In genomic region chr1:27005648-27006496, GRCh38 we compare ENCODE assay signal across 19 cellular contexts. TPM values are rescaled to one million over a fixed set of nuclear protein-coding genes. Genes with fewer than 3 reads are reported as not detected.
DNase-seq lines count a peak whose midpoint lies in the region; ATAC-seq, FAIRE-seq and TF ChIP-seq lines count a peak whose summit lies in the region.
"Had no signal": no experiment of that assay in that cellular context is flagged by ENCODE, and none has a peak within 500 bp of the region (broad histone marks: within the 10 kb centered on the region; RNA-seq: fewer than 3 reads in every experiment).

No MANE protein-coding gene starts in this region.

- H4K91ac ChIP-seq in mesenchymal stem cell (ENCODE audit: low read length) = peak overlapping the region; percentile 64

- TF ChIP-seq CTCF in A549 (IDR thresholded peaks at IDR 0.05) (no peak), mammary epithelial cell (conservative IDR thresholded peaks at IDR 0.05 in 1 of 2, IDR thresholded peaks at IDR 0.05 in 1 of 2; ENCODE audit: extremely low read depth in 1 of 2, insufficient read depth in 1 of 2, low read depth in 1 of 2, low read length in 2 of 2) (no peak), CD14-positive monocyte (IDR thresholded peaks at IDR 0.05) (no peak)

- no peak overlapping the region for H2BK15ac ChIP-seq in mesenchymal stem cell (ENCODE audit: low read depth, poor library complexity, severe bottlenecking)

- H3K79me2 ChIP-seq in mammary epithelial cell (ENCODE audit: insufficient read depth, low read length) = peaks cover 41% of the 10 kb centered on the region

- no peaks in the 10 kb centered on the region for H3K9me3 Mint-ChIP-seq in CD14-positive monocyte

- H3K27ac ChIP-seq in A549 (peak overlapping the region in 1 of 2 experiments; percentile 67; a peak in 3 of 6 replicates), mammary epithelial cell (ENCODE audit: insufficient read depth, low read depth, low read length) (peak overlapping the region; percentile 17), mesenchymal stem cell (ENCODE audit: low read length, poor library complexity, severe bottlenecking) (no peak overlapping the region)

- H3K9ac ChIP-seq in mammary epithelial cell (ENCODE audit: insufficient read depth, low read length) (no peak overlapping the region), mesenchymal stem cell (ENCODE audit: low read length) (no peak overlapping the region)

- POLR2A ChIA-PET in A549 (lab: Yijun Ruan, JAX) = interaction anchor here (0.6 to 1.0 kb wide), 2 partner anchors 12 to 196 kb away, joined by 3 read pairs; partner anchors contain the start of gene TRNP1

- peaks cover 0 to 8% of the 10 kb centered on the region in 2 donors for H3K36me3 Mint-ChIP-seq in CD14-positive monocyte
- H3K36me3 Mint-ChIP-seq: activated naive CD8-positive, alpha-beta T cell had no signal

- TF ChIP-seq POLR2A in A549 (IDR thresholded peaks at IDR 0.05; ENCODE audit: low read length) = peak; percentile 23; the same call in 1 of the 2 replicates

- intact Hi-C loops in mammary epithelial cell (cut with micrococcal nuclease) = no loop called here
- intact Hi-C loops in CD14-positive monocyte (cut with micrococcal nuclease) = no loop called here

- no peak overlapping the region for H3K4me3 Mint-ChIP-seq in CD14-positive monocyte
- H3K4me3 Mint-ChIP-seq: activated naive CD8-positive, alpha-beta T cell had no signal

- H4K8ac ChIP-seq in mesenchymal stem cell (ENCODE audit: low read length) = no peak overlapping the region

- dilution Hi-C loops in mammary epithelial cell (cut with HindIII; ENCODE audit: low sequenced_read_pairs) = no loop called here

- H3K27ac Mint-ChIP-seq in CD14-positive monocyte = peak overlapping the region in 1 of 7 donors; percentile 68
- H3K27ac Mint-ChIP-seq: activated naive CD8-positive, alpha-beta T cell had no signal

- peaks cover 7% of the 10 kb centered on the region for H3K79me1 ChIP-seq in mesenchymal stem cell (replicated peaks; ENCODE audit: low read length, poor library complexity, severe bottlenecking)

- H2BK120ac ChIP-seq in mesenchymal stem cell (ENCODE audit: low read depth, low read length) = no peak overlapping the region

- H4K20me1 ChIP-seq in mammary epithelial cell (ENCODE audit: insufficient read depth, low read length) = no peaks in the 10 kb centered on the region

- H3K4ac ChIP-seq in mesenchymal stem cell (ENCODE audit: low read depth in 1 of 2, low read length in 2 of 2) = no peak overlapping the region

- CTCF ChIA-PET in A549 (lab: Yijun Ruan, JAX) = interaction anchor here (1.1 to 9.1 kb wide), 5 partner anchors 9 to 39 kb away, joined by 3 to 51 read pairs (median 9); no protein-coding TSS in a partner anchor
- CTCF ChIA-PET in mammary epithelial cell (lab: Charles Lee; ENCODE audit: low non-redundant PET) = no interaction called here

- H3K36me3 ChIP-seq in mammary epithelial cell (ENCODE audit: insufficient read depth, low read length) (peaks cover 9% of the 10 kb centered on the region), mesenchymal stem cell (ENCODE audit: control insufficient read depth in 1 of 2, insufficient read depth in 2 of 2, low read depth in 1 of 2, low read length in 2 of 2) (peaks cover 0 to 13% of the 10 kb centered on the region in 2 experiments)

- H3K4me2 ChIP-seq in A549 (no peak overlapping the region), mammary epithelial cell (ENCODE audit: insufficient read depth, low read depth, low read length) (no peak overlapping the region), mesenchymal stem cell (ENCODE audit: low read length, poor library complexity, severe bottlenecking) (no peak overlapping the region)

- TF ChIP-seq RAD21 in A549 (conservative IDR thresholded peaks at IDR 0.05 in 1 of 2, IDR thresholded peaks at IDR 0.05 in 1 of 2) = no peak

- WGBS in A549 (ENCODE audit: missing lambda C conversion rate) = 90% methylated on average over 34 of the region's 48 CpGs
- WGBS in mammary epithelial cell (ENCODE audit: low coverage, missing lambda C conversion rate) = 66% methylated on average over 11 of the region's 48 CpGs
- 95% methylated on average over 48 of the region's 48 CpGs for WGBS in mesenchymal stem cell

- H3K18ac ChIP-seq in mesenchymal stem cell (ENCODE audit: low read depth in 1 of 2, low read length in 2 of 2) = no peak overlapping the region

- peaks cover 68% of the 10 kb centered on the region for H3K4me1 ChIP-seq in A549
- peaks cover 89% of the 10 kb centered on the region for H3K4me1 ChIP-seq in mammary epithelial cell (ENCODE audit: insufficient read depth, low read length)
- H3K4me1 ChIP-seq in mesenchymal stem cell (ENCODE audit: control insufficient read depth, insufficient read depth, low read depth, low read length) = peaks cover 65% of the 10 kb centered on the region

- H3K9me3 ChIP-seq in A549 = no peaks in the 10 kb centered on the region
- H3K9me3 ChIP-seq in mammary epithelial cell (replicated peaks; ENCODE audit: insufficient read depth, low read length) = no peaks in the 10 kb centered on the region
- H3K9me3 ChIP-seq in mesenchymal stem cell (ENCODE audit: control insufficient read depth, low read length) = no peaks in the 10 kb centered on the region
- H3K9me3 ChIP-seq: tibial nerve had no signal

- ATAC-seq in A549 = peak in 1 of 2 experiments; percentile 12; a peak in 3 of 6 replicates
- no peak for ATAC-seq in GM21390 (IDR thresholded peaks at IDR 0.05; ENCODE audit: unreplicated experiment)

- peaks cover 0 to 6% (median 0%) of the 10 kb centered on the region in 3 donors for H3K27me3 Mint-ChIP-seq in CD14-positive monocyte (ENCODE audit: low read depth in 3 of 3)
- H3K27me3 Mint-ChIP-seq: activated naive CD8-positive, alpha-beta T cell had no signal

- in situ Hi-C loops in mammary epithelial cell (cut with MboI; ENCODE audit: low sequenced_read_pairs in 2 of 2) = no loop called here

- H3K23ac ChIP-seq in mesenchymal stem cell (ENCODE audit: low read length in 2 of 2) = no peak overlapping the region

- H3K27me3 ChIP-seq in mammary epithelial cell (ENCODE audit: insufficient read depth, low read length) = no peaks in the 10 kb centered on the region
- no peaks in the 10 kb centered on the region for H3K27me3 ChIP-seq in mesenchymal stem cell (ENCODE audit: control insufficient read depth in 1 of 2, insufficient read depth in 1 of 2, low read length in 2 of 2)
- H3K27me3 ChIP-seq: tibial nerve had no signal

- H3K4me1 Mint-ChIP-seq in CD14-positive monocyte = peaks cover 33% of the 10 kb centered on the region

- TF ChIP-seq EP300 in A549 (IDR thresholded peaks at IDR 0.05) = no peak

- H3K14ac ChIP-seq in mesenchymal stem cell (ENCODE audit: low read length in 2 of 2) = no peak overlapping the region

- BruUV-seq in mammary epithelial cell (replicated peaks; lab: Mats Ljungman, UMichigan) = no TSS peak

- H2AK5ac ChIP-seq in mesenchymal stem cell (ENCODE audit: low read length, severe bottlenecking) = no peak overlapping the region

- H2BK12ac ChIP-seq in mesenchymal stem cell (ENCODE audit: low read length in 2 of 2) = peak overlapping the region in 1 of 2 experiments; percentile 11

- H2AFZ ChIP-seq in mammary epithelial cell (ENCODE audit: low read depth, low read length) (no peak overlapping the region), mesenchymal stem cell (ENCODE audit: low read depth, low read length) (no peak overlapping the region)

- no peak for FAIRE-seq in A549 (lab: Jason Lieb, UNC)

- H3K4me3 ChIP-seq in A549 (no peak overlapping the region), mammary epithelial cell (replicated peaks in 1 of 3; ENCODE audit: insufficient read depth in 1 of 3, low read depth in 2 of 3, low read length in 3 of 3) (no peak overlapping the region), mesenchymal stem cell (ENCODE audit: insufficient read depth in 1 of 2, low read depth in 1 of 2, low read length in 2 of 2) (peak overlapping the region in 1 of 2 experiments; percentile 5)
- H3K4me3 ChIP-seq: tibial nerve had no signal

- DNase-seq in A549 (ENCODE audit: low read depth in 1 of 2, low spot score in 1 of 2) (peak in 1 of 2 experiments; percentile 53), HT-29 (ENCODE audit: low spot score) (peak; percentile 57), mammary epithelial cell (no peak), mesenchymal stem cell (no peak), CD14-positive monocyte (ENCODE audit: low spot score) (no peak), hippocampal formation (lab: John Stamatoyannopoulos, UW) (no peak), HPDE6-E6E7 (ENCODE audit: extremely low spot score) (no peak)
- DNase-seq: activated CD4-positive, alpha-beta T cell treated with anti-CD3 and anti-CD28 coated beads for 48 hours; effector CD4-positive, alpha-beta T cell; GF-D8; midbrain; NCI-H1694 treated with DMSO at 0.1 percent for 48 hours; NCI-H446; stimulated activated CD4-positive, alpha-beta T cell treated with anti-CD3 and anti-CD28 coated beads, Interleukin-4, amount 100 ng/mL, for 24 hours; T1000 had no signal

- H2BK5ac ChIP-seq in mesenchymal stem cell (ENCODE audit: low read depth, low read length, poor library complexity, severe bottlenecking) = no peak overlapping the region

RNA-seq across cellular contexts. Expression of gene TENT5B, which starts 6.8 kb away (rescaled TPM):
- polyA plus RNA-seq in A549 (2011; rRNA removed) (0.27 and 0.36 TPM in 2 replicates), A549 (2017; fragmentation: RNase III; extraction: RNeasy Plus Mini Kit Qiagen cat#74134 plus additional on column Dnase treatment) (0.98 to 1.2 TPM (median 1.0 TPM) in 3 replicates), mammary epithelial cell (21.8 TPM), CD14-positive monocyte (under 1 TPM; 0.27 to 0.58 TPM)
- 0.94 and 1.0 TPM in 2 replicates for polyA plus RNA-seq in A549 (2012; cell fraction: cytosol; rRNA removed)
- polyA plus RNA-seq in A549 (2012; cell fraction: nucleus; rRNA removed) = 1.5 and 1.8 TPM in 2 replicates
- 0.33 and 0.83 TPM in 2 replicates for polyA minus RNA-seq in A549 (2011; rRNA and poly(A)+ RNA removed)
- total RNA-seq in HT-29 (2014; rRNA removed; shearing (Covaris generic)) = 1.9 and 2.3 TPM in 2 replicates
- 10 to 100 TPM; 23.4 to 50.7 TPM for total RNA-seq in mammary epithelial cell
- 24.1 TPM for polyA minus RNA-seq in mammary epithelial cell
- polyA plus RNA-seq in mesenchymal stem cell (2013, experiment 1 of 2) = 3.1 TPM
- 2.7 TPM for polyA plus RNA-seq in mesenchymal stem cell (2013, experiment 2 of 2)

RNA-seq across cellular contexts. Expression of gene TRNP1, which starts 12.4 kb away (rescaled TPM):
- polyA plus RNA-seq in A549 (2011; rRNA removed) (113 and 134 TPM in 2 replicates), A549 (2017; fragmentation: RNase III; extraction: RNeasy Plus Mini Kit Qiagen cat#74134 plus additional on column Dnase treatment) (68.5 to 86.3 TPM (median 73.9 TPM) in 3 replicates), mammary epithelial cell (196 TPM), CD14-positive monocyte (under 1 TPM; 0.55 to 0.92 TPM)
- 109 and 152 TPM in 2 replicates for polyA plus RNA-seq in A549 (2012; cell fraction: cytosol; rRNA removed)
- 100 and 141 TPM in 2 replicates for polyA plus RNA-seq in A549 (2012; cell fraction: nucleus; rRNA removed)
- 61.4 and 69.2 TPM in 2 replicates for polyA minus RNA-seq in A549 (2011; rRNA and poly(A)+ RNA removed)
- 182 and 203 TPM in 2 replicates for total RNA-seq in HT-29 (2014; rRNA removed; shearing (Covaris generic))
- total RNA-seq in mammary epithelial cell = 100 to 1,000 TPM in 1 of 2 donors, 10 to 100 TPM in 1; 99.0 to 142 TPM
- polyA minus RNA-seq in mammary epithelial cell = 75.9 TPM
- 65.7 TPM for polyA plus RNA-seq in mesenchymal stem cell (2013, experiment 1 of 2)
- 64.6 TPM for polyA plus RNA-seq in mesenchymal stem cell (2013, experiment 2 of 2)

RNA-seq across cellular contexts. Expression of gene KDF1, which starts 45.6 kb away (rescaled TPM):
- not detected in 2 replicates for polyA plus RNA-seq in A549 (2011; rRNA removed)
- not detected in 2 replicates for polyA plus RNA-seq in A549 (2012; cell fraction: cytosol; rRNA removed)
- not detected in 2 replicates for polyA plus RNA-seq in A549 (2012; cell fraction: nucleus; rRNA removed)
- polyA plus RNA-seq in A549 (2017; fragmentation: RNase III; extraction: RNeasy Plus Mini Kit Qiagen cat#74134 plus additional on column Dnase treatment) = not detected in 3 replicates
- polyA minus RNA-seq in A549 (2011; rRNA and poly(A)+ RNA removed) = 0.15 TPM in 1 of 2 replicates, not detected in the other
- total RNA-seq in HT-29 (2014; rRNA removed; shearing (Covaris generic)) = 47.1 and 48.7 TPM in 2 replicates
- total RNA-seq in mammary epithelial cell = 10 to 100 TPM; 15.2 to 24.7 TPM
- polyA plus RNA-seq in mammary epithelial cell = 26.4 TPM
- 25.0 TPM for polyA minus RNA-seq in mammary epithelial cell
- 0.35 TPM for polyA plus RNA-seq in mesenchymal stem cell (2013, experiment 1 of 2)
- polyA plus RNA-seq in mesenchymal stem cell (2013, experiment 2 of 2) = 0.38 TPM
- not detected for polyA plus RNA-seq in CD14-positive monocyte
- total RNA-seq: fibroblast of villous mesenchyme, tibial nerve had no signal

Comparison
In these comparisons a context has a peak if more than half of its experiments do, and no peak if none do; other contexts are left out.
1. RNA of gene TRNP1, which starts 12.4 kb away (polyA plus RNA-seq): 196 TPM in mammary epithelial cell (single experiment) and 68.5 to 152 TPM in A549; 0.55 to 0.92 TPM in CD14-positive monocyte; every median in the first group is over 10 times any median in the second.
2. RNA of gene KDF1, which starts 45.6 kb away (polyA plus RNA-seq): 26.4 TPM in mammary epithelial cell (single experiment); not detected in A549 and not detected in CD14-positive monocyte; every median in the first group is over 10 times any median in the second.